In genomic region chr20:5608448-5609161, GRCh38 we compare ENCODE assay signal across 8 cellular contexts. TPM values are rescaled to one million over a fixed set of nuclear protein-coding genes. Genes with fewer than 3 reads are reported as not detected.
A peak's percentile ranks its signal among the peaks of the same experiment; 100 is the strongest.
DNase-seq lines count a peak whose midpoint lies in the region; ATAC-seq and TF ChIP-seq lines count a peak whose summit lies in the region.

No MANE protein-coding gene starts in this region.

- H3K4me3 ChIP-seq in PC-3 (ENCODE audit: low read length), result peak overlapping the region; percentile 77
- H3K4me3 ChIP-seq in endocrine pancreas (ENCODE audit: control insufficient read depth, insufficient read depth, low read length), result peak overlapping the region; percentile 87
- H3K4me3 ChIP-seq in retinal pigment epithelial cell (ENCODE audit: low read length), result peak overlapping the region; percentile 94
- H3K4me3 ChIP-seq in ovary, result no peak overlapping the region

- 38 to 45% (median 43%) methylated on average over 4 of the region's 4 CpGs for WGBS in ovary, 3 donors

- H3K4me1 ChIP-seq in PC-3 (ENCODE audit: insufficient read depth, low read length), result peaks cover 40% of the 10 kb centered on the region
- H3K4me1 ChIP-seq in endocrine pancreas (ENCODE audit: control insufficient read depth, insufficient read depth, low read length), result peaks cover 25% of the 10 kb centered on the region
- H3K4me1 ChIP-seq in ovary (ENCODE audit: insufficient read depth), result peaks cover 6% of the 10 kb centered on the region

- H3F3A ChIP-seq in PC-3 (ENCODE audit: low read length, unreplicated experiment), result peaks cover 7% of the 10 kb centered on the region

- no peaks in the 10 kb centered on the region for H3K9me2 ChIP-seq in PC-3 (replicated peaks; ENCODE audit: low read length)

- H3K36me3 ChIP-seq in PC-3 (ENCODE audit: low read depth, low read length), result no peaks in the 10 kb centered on the region
- H3K36me3 ChIP-seq in endocrine pancreas (ENCODE audit: control insufficient read depth, insufficient read depth, low read length), result no peaks in the 10 kb centered on the region
- no peaks in the 10 kb centered on the region for H3K36me3 ChIP-seq in ovary

- CTCF ChIA-PET in PC-3 (lab: Charles Lee), result interaction anchor here (0.5 kb wide), 1 partner anchor 180 kb away, joined by 12 read pairs; no protein-coding TSS in a partner anchor

- POLR2A ChIA-PET in PC-3 (lab: Charles Lee; ENCODE audit: unreplicated experiment), result interaction anchor here (0.6 to 1.0 kb wide), 2 partner anchors 37 to 46 kb away, joined by 4 to 12 read pairs; no protein-coding TSS in a partner anchor

- H3K27me3 ChIP-seq in PC-3 (ENCODE audit: low read length) (no peaks in the 10 kb centered on the region), endocrine pancreas (ENCODE audit: control insufficient read depth, insufficient read depth, low read length) (no peaks in the 10 kb centered on the region), ovary (no peaks in the 10 kb centered on the region)

- H3K9ac ChIP-seq in PC-3 (ENCODE audit: low read length), result peak overlapping the region; percentile 98
- no peak overlapping the region for H3K9ac ChIP-seq in endocrine pancreas (ENCODE audit: control insufficient read depth, insufficient read depth, low read length)

- no peaks in the 10 kb centered on the region for H3K9me3 ChIP-seq in PC-3 (ENCODE audit: low read length)
- H3K9me3 ChIP-seq in endocrine pancreas (ENCODE audit: control insufficient read depth, low read length), result no peaks in the 10 kb centered on the region
- H3K9me3 ChIP-seq in ovary, result no peaks in the 10 kb centered on the region

- H4K20me1 ChIP-seq in PC-3 (ENCODE audit: low read length), result peaks cover 54% of the 10 kb centered on the region

- no peak for TF ChIP-seq CTCF in PC-3 (conservative IDR thresholded peaks at IDR 0.05; ENCODE audit: low read depth, low read length)
- no peak for TF ChIP-seq CTCF in retinal pigment epithelial cell (conservative IDR thresholded peaks at IDR 0.05; ENCODE audit: low read depth, low read length)
- TF ChIP-seq CTCF in ovary (IDR thresholded peaks at IDR 0.05), result no peak

- H3K79me2 ChIP-seq in PC-3 (ENCODE audit: low read length), result peaks cover 67% of the 10 kb centered on the region

- H2AFZ ChIP-seq in PC-3 (ENCODE audit: low read length), result no peak overlapping the region

- no peak for TF ChIP-seq POLR2A in ovary (IDR thresholded peaks at IDR 0.05)

- H3K4me2 ChIP-seq in PC-3 (ENCODE audit: low read length), result peak overlapping the region; percentile 94

- intact Hi-C loops in PC-3 (cut with micrococcal nuclease) (loop anchor here (1.0 to 5.0 kb wide), 3 partner anchors 41 to 116 kb away; no protein-coding TSS in a partner anchor), ovary (cut with DNase I) (loop anchor here in 1 of 4 donors (10.0 kb wide), 1 partner anchor 54 kb away; no protein-coding TSS in a partner anchor)

- BruUV-seq in PC-3 (replicated peaks; lab: Mats Ljungman, UMichigan), result TSS peak; percentile 45

- H3K27ac ChIP-seq in PC-3 (ENCODE audit: low read length) (peak overlapping the region; percentile 71), ovary (no peak overlapping the region)

- 0 out of 2 replicates have a peak, but pooled peaks have one; percentile 6 for ATAC-seq in PC-3
- ATAC-seq in GM19395 (IDR thresholded peaks at IDR 0.05; ENCODE audit: unreplicated experiment), result no peak

- DNase-seq in NCI-H1092 treated with DMSO at 0.1 percent for 48 hours (lab: John Stamatoyannopoulos, UW) (peak; percentile 51), NCI-H1092 (lab: John Stamatoyannopoulos, UW) (no peak), PC-3 (peak; percentile 63), retinal pigment epithelial cell (ENCODE audit: low read depth) (no peak), ovary (no peak), SW480 (ENCODE audit: low spot score) (no peak)

- no peak for TF ChIP-seq EP300 in ovary (IDR thresholded peaks at IDR 0.05)

RNA-seq across cellular contexts. Expression of gene GPCPD1, which starts 2.2 kb away (rescaled TPM):
- total RNA-seq in PC-3 (2014; rRNA removed), result 13.0 and 16.8 TPM in 2 replicates
- total RNA-seq in ovary, result 10 to 100 TPM; 22.9 to 79.6 (median 27.8) TPM
- polyA plus RNA-seq in ovary, result 10 to 100 TPM; 12.9 to 19.4 TPM

Comparison
In these comparisons a context has a peak if more than half of its experiments do, and no peak if none do; other contexts are left out.
1. DNase-seq: peak in NCI-H1092 treated with DMSO at 0.1 percent for 48 hours (single experiment) and PC-3 (single experiment); none in NCI-H1092 (single experiment), retinal pigment epithelial cell (single experiment), ovary (0 of 5) and SW480 (single experiment).